ENCODE assay signal across 25 cellular contexts in genomic region chr3:170232266-170232665, GRCh38. TPM values are rescaled to one million over a fixed set of nuclear protein-coding genes. Genes with fewer than 3 reads are reported as not detected.
A peak's percentile ranks its signal among the peaks of the same experiment; 100 is the strongest.
DNase-seq lines count a peak whose midpoint lies in the region; ATAC-seq and TF ChIP-seq lines count a peak whose summit lies in the region.
"Had no signal": no experiment of that assay in that cellular context is flagged by ENCODE, and none has a peak within 500 bp of the region (broad histone marks: within the 10 kb centered on the region; RNA-seq: fewer than 3 reads in every experiment).

No MANE protein-coding gene starts in this region.

- no peak for ATAC-seq in HG03196 (IDR thresholded peaks at IDR 0.05; ENCODE audit: unreplicated experiment)
- ATAC-seq: activated T-cell treated with anti-CD3 and anti-CD28 coated beads, Interleukin-2, amount 50 U/mL, for 4 hours; psoas muscle had no signal

- TF ChIP-seq CTCF in HFFc6 (IDR thresholded peaks at IDR 0.05) (no peak), brain microvascular endothelial cell (IDR thresholded peaks at IDR 0.05; ENCODE audit: low read depth, low read length, missing control alignments) (no peak), nephron (IDR thresholded peaks at IDR 0.05; ENCODE audit: unreplicated experiment in 3 of 3) (no peak), neural progenitor cell (IDR thresholded peaks at IDR 0.05) (no peak)

- H4K20me1 ChIP-seq in BLaER1 treated with 17β-estradiol and CSF1 and Interleukin-3, amounts not matched to agents 10 nM and 100 nM: peaks cover 0 to 35% (median 7%) of the 10 kb centered on the region in 11 experiments; a peak in 11 of 22 replicates
- peaks cover 18% of the 10 kb centered on the region for H4K20me1 ChIP-seq in neural progenitor cell (ENCODE audit: low read depth)

- H3K4me1 Mint-ChIP-seq in HFFc6 (ENCODE audit: low read depth): peaks cover 41% of the 10 kb centered on the region
- H3K4me1 Mint-ChIP-seq in nephron: peaks cover 13% of the 10 kb centered on the region
- H3K4me1 Mint-ChIP-seq in neural progenitor cell: no peaks in the 10 kb centered on the region

- no peak overlapping the region for H3K9ac ChIP-seq in BLaER1 treated with 17β-estradiol and CSF1 and Interleukin-3, amounts not matched to agents 10 nM and 100 nM
- H3K9ac ChIP-seq in neural progenitor cell: no peak overlapping the region
- H3K9ac ChIP-seq: GM23248 had no signal

- peak overlapping the region in 9 of 11 experiments; percentile 14 to 62 (median 54); a peak in 19 of 22 replicates for H3K4me2 ChIP-seq in BLaER1 treated with 17β-estradiol and CSF1 and Interleukin-3, amounts not matched to agents 10 nM and 100 nM
- H3K4me2 ChIP-seq in neural progenitor cell: no peak overlapping the region

- peaks cover 81% of the 10 kb centered on the region for H3K79me2 ChIP-seq in neural progenitor cell (ENCODE audit: low read depth)

- H3K4me3 Mint-ChIP-seq in HFFc6: no peak overlapping the region
- H3K4me3 Mint-ChIP-seq in nephron: no peak overlapping the region
- no peak overlapping the region for H3K4me3 Mint-ChIP-seq in neural progenitor cell
- H3K4me3 Mint-ChIP-seq: activated T-cell treated with anti-CD3 and anti-CD28 coated beads, Interleukin-2, amount 50 U/mL, for 4 hours had no signal

- no peak overlapping the region for H3K4me3 ChIP-seq in BLaER1 treated with 17β-estradiol and CSF1 and Interleukin-3, amounts not matched to agents 10 nM and 100 nM
- no peak overlapping the region for H3K4me3 ChIP-seq in brain microvascular endothelial cell (ENCODE audit: low read depth, low read length)
- no peak overlapping the region for H3K4me3 ChIP-seq in neural progenitor cell
- H3K4me3 ChIP-seq: adrenal gland, breast epithelium, GM23248, PC-9, psoas muscle had no signal

- H3K27ac ChIP-seq in BLaER1 treated with 17β-estradiol and CSF1 and Interleukin-3, amounts not matched to agents 10 nM and 100 nM: peak overlapping the region in 5 of 11 experiments; percentile 2 to 48 (median 7); a peak in 3 of 22 replicates
- H3K27ac ChIP-seq in brain microvascular endothelial cell (no peak overlapping the region), neural progenitor cell (no peak overlapping the region)
- H3K27ac ChIP-seq: adrenal gland, breast epithelium, GM23248, psoas muscle had no signal

- H3K9me3 Mint-ChIP-seq in HFFc6: no peaks in the 10 kb centered on the region
- no peaks in the 10 kb centered on the region for H3K9me3 Mint-ChIP-seq in nephron
- no peaks in the 10 kb centered on the region for H3K9me3 Mint-ChIP-seq in neural progenitor cell
- H3K9me3 Mint-ChIP-seq: activated T-cell treated with anti-CD3 and anti-CD28 coated beads, Interleukin-2, amount 50 U/mL, for 4 hours had no signal

- H2AFZ ChIP-seq in neural progenitor cell (replicated peaks): no peak overlapping the region
- H2AFZ ChIP-seq: GM23248, PC-9 had no signal

- H3K27me3 ChIP-seq in BLaER1 treated with 17β-estradiol and CSF1 and Interleukin-3, amounts not matched to agents 10 nM and 100 nM: no peaks in the 10 kb centered on the region
- no peaks in the 10 kb centered on the region for H3K27me3 ChIP-seq in brain microvascular endothelial cell (replicated peaks)
- no peaks in the 10 kb centered on the region for H3K27me3 ChIP-seq in neural progenitor cell
- H3K27me3 ChIP-seq: adrenal gland, breast epithelium had no signal

- no peaks in the 10 kb centered on the region for H3F3A ChIP-seq in neural progenitor cell (ENCODE audit: low read depth)

- in situ Hi-C loops in brain microvascular endothelial cell (cut with HindIII; ENCODE audit: low pct_ligation_motif_present, low sequenced_read_pairs): no loop called here

- H3K36me3 ChIP-seq in BLaER1 treated with 17β-estradiol and CSF1 and Interleukin-3, amounts not matched to agents 10 nM and 100 nM: peaks cover 18 to 26% (median 22%) of the 10 kb centered on the region in 11 experiments
- H3K36me3 ChIP-seq in brain microvascular endothelial cell (replicated peaks) (peaks cover 2% of the 10 kb centered on the region), neural progenitor cell (no peaks in the 10 kb centered on the region)
- H3K36me3 ChIP-seq: breast epithelium had no signal

- no peak for DNase-seq in HFFc6
- peak; percentile 44 for DNase-seq in brain microvascular endothelial cell
- no peak for DNase-seq in neural progenitor cell (ENCODE audit: low spot score)
- no peak for DNase-seq in activated naive CD4-positive, alpha-beta T cell treated with Interleukin-2 at 50 U/mL for 16 hours
- no peak for DNase-seq in hypothalamus (lab: John Stamatoyannopoulos, UW)
- DNase-seq: activated T-cell treated with anti-CD3 and anti-CD28 coated beads, Interleukin-2, amount 50 U/mL, for 4 hours; adrenal gland; C1 segment of cervical spinal cord; COR-L47; DND-41; effector CD4-positive, alpha-beta T cell; foreskin melanocyte; GM23248; mesendoderm; NCI-H1048; NCI-H187 treated with DMSO at 0.1 percent for 48 hours; NCI-H2171 treated with DMSO at 0.1 percent for 48 hours; NCI-H524 treated with DMSO at 0.1 percent for 48 hours; PC-9; psoas muscle; Right ventricle myocardium superior had no signal

- H3K36me3 Mint-ChIP-seq in HFFc6 (ENCODE audit: low read depth): peaks cover 9% of the 10 kb centered on the region; the same call in 1 of the 2 replicates
- peaks cover 17% of the 10 kb centered on the region for H3K36me3 Mint-ChIP-seq in nephron (ENCODE audit: low read depth)
- H3K36me3 Mint-ChIP-seq in neural progenitor cell: peaks cover 12% of the 10 kb centered on the region

- H3K27me3 Mint-ChIP-seq in HFFc6 (ENCODE audit: insufficient read depth) (peaks cover 3% of the 10 kb centered on the region; the same call in 1 of the 2 replicates), nephron (ENCODE audit: low read depth) (no peaks in the 10 kb centered on the region), neural progenitor cell (ENCODE audit: insufficient read depth, low read depth) (no peaks in the 10 kb centered on the region)

- H3K27ac Mint-ChIP-seq in HFFc6: peak overlapping the region; percentile 36; the same call in 1 of the 2 replicates
- H3K27ac Mint-ChIP-seq in nephron: peak overlapping the region in 2 of 3 experiments; percentile 33 to 46
- H3K27ac Mint-ChIP-seq in neural progenitor cell: no peak overlapping the region

- peaks cover 16 to 24% (median 21%) of the 10 kb centered on the region in 10 experiments for H3K4me1 ChIP-seq in BLaER1 treated with 17β-estradiol and CSF1 and Interleukin-3, amounts not matched to agents 10 nM and 100 nM
- no peaks in the 10 kb centered on the region for H3K4me1 ChIP-seq in neural progenitor cell

- H3K9me3 ChIP-seq in BLaER1 treated with 17β-estradiol and CSF1 and Interleukin-3, amounts not matched to agents 10 nM and 100 nM (replicated peaks in 1 of 11): peaks cover 0 to 11% (median 6%) of the 10 kb centered on the region in 11 experiments; a peak in 11 of 22 replicates
- no peaks in the 10 kb centered on the region for H3K9me3 ChIP-seq in neural progenitor cell (ENCODE audit: low read depth)
- H3K9me3 ChIP-seq: adrenal gland, breast epithelium, psoas muscle had no signal

RNA-seq across cellular contexts. Expression of gene PRKCI, which starts 10.0 kb away (rescaled TPM):
- 10 to 100 TPM; 24.9 to 32.5 (median 27.7) TPM for total RNA-seq in HFFc6 (2021; fragmentation: NEBNext Ultra II Directional; extraction: Animal tissue kit (Norgen Biotek cat#: 25700))
- 67.4 and 87.8 TPM in 2 replicates for total RNA-seq in neural progenitor cell (ENCODE audit: low replicate concordance)

RNA-seq across cellular contexts. Expression of gene PHC3, which starts 50.7 kb away (rescaled TPM):
- 10 to 100 TPM; 38.8 to 61.3 (median 55.7) TPM for total RNA-seq in HFFc6 (2021; fragmentation: NEBNext Ultra II Directional; extraction: Animal tissue kit (Norgen Biotek cat#: 25700))
- 27.3 and 28.4 TPM in 2 replicates for total RNA-seq in neural progenitor cell (ENCODE audit: low replicate concordance)
